In genomic region chr12:109255377-109255776, GRCh38 we compare ENCODE assay signal across 9 cellular contexts. TPM values are rescaled to one million over a fixed set of nuclear protein-coding genes. Genes with fewer than 3 reads are reported as not detected.
A peak's percentile ranks its signal among the peaks of the same experiment; 100 is the strongest.
DNase-seq lines count a peak whose midpoint lies in the region; TF ChIP-seq lines count a peak whose summit lies in the region.
"Had no signal": no experiment of that assay in that cellular context is flagged by ENCODE, and none has a peak within 500 bp of the region (broad histone marks: within the 10 kb centered on the region; RNA-seq: fewer than 3 reads in every experiment).

No MANE protein-coding gene starts in this region.

- H3K4me1 Mint-ChIP-seq in neural crest cell = no peaks in the 10 kb centered on the region
- H3K4me1 Mint-ChIP-seq in type B pancreatic cell (ENCODE audit: unreplicated experiment) = no peaks in the 10 kb centered on the region

- DNase-seq in GDM1 (lab: John Stamatoyannopoulos, UW) = peak; percentile 5
- DNase-seq in NCI-H226 = peak; percentile 8
- DNase-seq in cerebellar cortex (ENCODE audit: low spot score) = peak; percentile 15
- DNase-seq in neural crest cell (ENCODE audit: low read depth, low spot score) = no peak
- no peak for DNase-seq in ureter (ENCODE audit: low spot score)
- DNase-seq in type B pancreatic cell (ENCODE audit: extremely low spot score, unreplicated experiment) = no peak
- no peak for DNase-seq in NCI-H146 treated with DMSO at 0.1 percent for 48 hours (lab: John Stamatoyannopoulos, UW; ENCODE audit: unreplicated experiment)
- DNase-seq: stimulated activated naive CD8-positive, alpha-beta T cell treated with anti-CD3 and anti-CD28 coated beads, Interleukin-15, amount 100 ng/mL, for 72 hours had no signal

- H3K4me3 Mint-ChIP-seq in neural crest cell = no peak overlapping the region
- H3K4me3 Mint-ChIP-seq in type B pancreatic cell = no peak overlapping the region
- H3K4me3 Mint-ChIP-seq: stimulated activated naive CD8-positive, alpha-beta T cell treated with anti-CD3 and anti-CD28 coated beads, Interleukin-15, amount 100 ng/mL, for 72 hours had no signal

- H3K27ac Mint-ChIP-seq in neural crest cell (ENCODE audit: unreplicated experiment) (peak overlapping the region; percentile 76), type B pancreatic cell (no peak overlapping the region)

- no peaks in the 10 kb centered on the region for H3K27me3 Mint-ChIP-seq in neural crest cell (ENCODE audit: low read depth)
- no peaks in the 10 kb centered on the region for H3K27me3 Mint-ChIP-seq in type B pancreatic cell
- H3K27me3 Mint-ChIP-seq: stimulated activated naive CD8-positive, alpha-beta T cell treated with anti-CD3 and anti-CD28 coated beads, Interleukin-15, amount 100 ng/mL, for 72 hours had no signal

- H3K36me3 Mint-ChIP-seq in neural crest cell (ENCODE audit: low read depth) (peaks cover 24% of the 10 kb centered on the region), type B pancreatic cell (peaks cover 17% of the 10 kb centered on the region)

- H3K9me3 Mint-ChIP-seq in neural crest cell (peaks cover 4% of the 10 kb centered on the region), type B pancreatic cell (no peaks in the 10 kb centered on the region)

- peak; percentile 19 for TF ChIP-seq CTCF in neural crest cell (conservative IDR thresholded peaks at IDR 0.05)
- TF ChIP-seq CTCF in type B pancreatic cell (conservative IDR thresholded peaks at IDR 0.05) = no peak

RNA-seq across cellular contexts. Expression of gene FOXN4, which starts 53.7 kb away (rescaled TPM):
- 1.3 and 1.7 TPM in 2 replicates for total RNA-seq in neural crest cell
- not detected for total RNA-seq in ureter
- 2.0 and 2.6 TPM in 2 replicates for total RNA-seq in type B pancreatic cell (ENCODE audit: low replicate concordance)
- total RNA-seq: T-helper 2 cell treated with Interferon-gamma antibody and Interleukin-4, amounts not matched to agents 100 ng/mL and 5 ng/mL, for 36 hours had no signal

Comparison
In these comparisons a context has a peak if more than half of its experiments do, and no peak if none do; other contexts are left out.
1. DNase-seq: peak in GDM1 (single experiment), NCI-H226 (single experiment) and cerebellar cortex (single experiment); none in neural crest cell (single experiment), ureter (single experiment), type B pancreatic cell (single experiment) and NCI-H146 treated with DMSO at 0.1 percent for 48 hours (single experiment).